Comparison of ENCODE assay signal across 8 cellular contexts in genomic region chr2:55009277-55010055, GRCh38. TPM values are rescaled to one million over a fixed set of nuclear protein-coding genes. Genes with fewer than 3 reads are reported as not detected.
DNase-seq lines count a peak whose midpoint lies in the region; ATAC-seq, FAIRE-seq and TF ChIP-seq lines count a peak whose summit lies in the region.

No MANE protein-coding gene starts in this region.

- peak overlapping the region; percentile 55 to 73 for H3K27ac Mint-ChIP-seq in natural killer cell treated with Interleukin-12 subunit alpha and Interleukin-12 subunit beta and Interleukin-15 and Interleukin-18, amount 100 ng/mL, for 72 hours

- peak overlapping the region; percentile 89 for H3K4me3 Mint-ChIP-seq in natural killer cell treated with Interleukin-12 subunit alpha and Interleukin-12 subunit beta and Interleukin-15 and Interleukin-18, amount 100 ng/mL, for 72 hours

- no peak for DNase-seq in D721Med (ENCODE audit: insufficient read length, low spot score)
- DNase-seq in ascending aorta (ENCODE audit: low spot score in 2 of 2) = no peak
- DNase-seq in natural killer cell treated with Interleukin-12 subunit alpha and Interleukin-12 subunit beta and Interleukin-15 and Interleukin-18, amount 100 ng/mL, for 72 hours (ENCODE audit: low spot score) = no peak
- DNase-seq in NCI-H774 (lab: John Stamatoyannopoulos, UW) = no peak
- no peak for DNase-seq in effector CD8-positive, alpha-beta T cell (lab: John Stamatoyannopoulos, UW)
- DNase-seq in right atrium auricular region (ENCODE audit: low spot score) = no peak

- ATAC-seq in HG02759 (IDR thresholded peaks at IDR 0.05; ENCODE audit: unreplicated experiment) (peak; percentile 18), GM21576 (IDR thresholded peaks at IDR 0.05; ENCODE audit: unreplicated experiment) (no peak)
- peak in 1 of 2 donors; percentile 15 for ATAC-seq in natural killer cell treated with Interleukin-12 subunit alpha and Interleukin-12 subunit beta and Interleukin-15 and Interleukin-18, amount 100 ng/mL, for 72 hours

- peaks cover 44 to 62% of the 10 kb centered on the region in 2 donors for H3K4me1 Mint-ChIP-seq in natural killer cell treated with Interleukin-12 subunit alpha and Interleukin-12 subunit beta and Interleukin-15 and Interleukin-18, amount 100 ng/mL, for 72 hours (ENCODE audit: low read depth in 2 of 2)

- H3K9me3 ChIP-seq in ascending aorta (no peaks in the 10 kb centered on the region), right atrium auricular region (no peaks in the 10 kb centered on the region)

- H3K27ac ChIP-seq in ascending aorta (peak overlapping the region in 1 of 2 donors; percentile 34), right atrium auricular region (no peak overlapping the region)

- H3K36me3 ChIP-seq in ascending aorta (no peaks in the 10 kb centered on the region), right atrium auricular region (no peaks in the 10 kb centered on the region)

- peak overlapping the region; percentile 30 to 36 for H3K4me3 ChIP-seq in ascending aorta
- peak overlapping the region in 1 of 2 donors; percentile 28 for H3K4me3 ChIP-seq in right atrium auricular region

- no peaks in the 10 kb centered on the region for H3K27me3 Mint-ChIP-seq in natural killer cell treated with Interleukin-12 subunit alpha and Interleukin-12 subunit beta and Interleukin-15 and Interleukin-18, amount 100 ng/mL, for 72 hours

- peaks cover under 1 to 71% of the 10 kb centered on the region in 2 donors for H3K4me1 ChIP-seq in ascending aorta
- peaks cover 0 to 70% of the 10 kb centered on the region in 2 donors for H3K4me1 ChIP-seq in right atrium auricular region

- TF ChIP-seq CTCF in D721Med (IDR thresholded peaks at IDR 0.05; ENCODE audit: insufficient read depth, missing control alignments) (no peak), ascending aorta (IDR thresholded peaks at IDR 0.05) (no peak), right atrium auricular region (IDR thresholded peaks at IDR 0.05) (no peak)

- FAIRE-seq in D721Med (lab: Jason Lieb, UNC) = peak; percentile 48

- intact Hi-C loops in ascending aorta (cut with DNase I) = loop anchor here (10.0 kb wide), 1 partner anchor 105 kb away; no protein-coding TSS in a partner anchor

- no peaks in the 10 kb centered on the region for H3K9me3 Mint-ChIP-seq in natural killer cell treated with Interleukin-12 subunit alpha and Interleukin-12 subunit beta and Interleukin-15 and Interleukin-18, amount 100 ng/mL, for 72 hours

- H3K27me3 ChIP-seq in ascending aorta (no peaks in the 10 kb centered on the region), right atrium auricular region (no peaks in the 10 kb centered on the region)

- H3K36me3 Mint-ChIP-seq in natural killer cell treated with Interleukin-12 subunit alpha and Interleukin-12 subunit beta and Interleukin-15 and Interleukin-18, amount 100 ng/mL, for 72 hours = no peaks in the 10 kb centered on the region

RNA-seq across cellular contexts. Expression of gene RTN4, which starts 40.8 kb away (rescaled TPM):
- 296 TPM for total RNA-seq in ascending aorta
- total RNA-seq in natural killer cell treated with Interleukin-12 subunit alpha and Interleukin-12 subunit beta and Interleukin-15 and Interleukin-18, amount 100 ng/mL, for 72 hours = 100 to 1,000 TPM; 126 to 161 TPM
- 100 to 1,000 TPM; 152 to 203 TPM for total RNA-seq in right atrium auricular region
